Comparison of ENCODE assay signal across 8 cellular contexts in the genomic region with DNA sequence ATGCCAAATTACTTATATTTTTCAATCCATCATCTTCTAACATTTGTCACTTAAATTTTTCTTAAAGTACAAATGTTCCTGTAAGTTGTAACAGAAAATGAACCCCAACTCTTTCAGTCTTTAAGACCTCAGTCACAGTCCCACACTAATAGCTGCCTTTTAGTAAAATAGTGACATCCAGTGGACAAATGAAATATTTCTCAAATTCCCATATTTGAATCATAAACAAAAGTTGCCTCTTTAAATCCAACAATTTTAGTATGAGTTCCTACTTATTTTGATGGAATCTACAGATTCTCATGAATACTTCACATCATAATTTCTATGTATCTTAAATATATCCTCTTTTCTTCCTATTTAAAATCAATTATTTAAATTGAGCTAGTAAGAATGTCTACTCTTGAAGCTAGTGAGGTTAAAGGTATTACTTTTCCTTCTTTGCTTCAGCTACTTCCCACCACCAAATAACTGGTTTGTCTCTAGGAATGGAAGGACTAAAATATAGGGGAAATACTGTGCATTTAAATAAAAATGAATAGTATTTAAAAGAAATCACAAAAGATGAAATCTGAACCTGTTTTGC. TPM values are rescaled to one million over a fixed set of nuclear protein-coding genes. Genes with fewer than 3 reads are reported as not detected.
DNase-seq lines count a peak whose midpoint lies in the region; TF ChIP-seq lines count a peak whose summit lies in the region.

No MANE protein-coding gene starts in this region.

- no peaks in the 10 kb centered on the region for H3K9me3 Mint-ChIP-seq in brain

- peak overlapping the region in 4 of 5 experiments; percentile 46 to 77 (median 64) for H3K4me3 Mint-ChIP-seq in brain

- H3K36me3 Mint-ChIP-seq in brain, result peaks cover 52% of the 10 kb centered on the region

- no peaks in the 10 kb centered on the region for H3K27me3 Mint-ChIP-seq in brain

- DNase-seq in NCI-H1092 treated with DMSO at 0.1 percent for 48 hours (lab: John Stamatoyannopoulos, UW), result peak; percentile 26
- no peak for DNase-seq in NCI-H1092 (lab: John Stamatoyannopoulos, UW)
- DNase-seq in HCEC 1CT, result peak; percentile 45
- peak; percentile 66 for DNase-seq in NAMALWA (ENCODE audit: low spot score)
- peak; percentile 59 for DNase-seq in medulla oblongata (ENCODE audit: extremely low spot score)
- DNase-seq in ureter (ENCODE audit: low spot score), result no peak
- no peak for DNase-seq in hepatic stellate cell (ENCODE audit: low spot score)

- peak overlapping the region in 3 of 5 experiments; percentile 21 to 66 (median 49) for H3K27ac Mint-ChIP-seq in brain

- peaks cover 42% of the 10 kb centered on the region for H3K4me1 Mint-ChIP-seq in brain

- peak; percentile 62 to 70 for TF ChIP-seq CTCF in brain (conservative IDR thresholded peaks at IDR 0.05)

RNA-seq across cellular contexts. Expression of a gene that starts 9.2 kb away (rescaled TPM):
- polyA plus RNA-seq in brain (ENCODE audit: insufficient read depth, low read depth, low replicate concordance), result 2.5 TPM
- 34.9 TPM for total RNA-seq in ureter

RNA-seq across cellular contexts. Expression of a gene that starts 24.8 kb away (rescaled TPM):
- polyA plus RNA-seq in brain (ENCODE audit: insufficient read depth, low read depth, low replicate concordance), result 6.3 TPM
- total RNA-seq in ureter, result 49.2 TPM

Comparison
In these comparisons a context has a peak if more than half of its experiments do, and no peak if none do; other contexts are left out.
1. DNase-seq: peak in NCI-H1092 treated with DMSO at 0.1 percent for 48 hours (single experiment), HCEC 1CT (single experiment), NAMALWA (single experiment) and medulla oblongata (single experiment); none in NCI-H1092 (single experiment), ureter (single experiment) and hepatic stellate cell (single experiment).